In genomic region chr16:23679986-23680336, GRCh38 we compare ENCODE assay signal across 12 cellular contexts. TPM values are rescaled to one million over a fixed set of nuclear protein-coding genes. Genes with fewer than 3 reads are reported as not detected.
DNase-seq lines count a peak whose midpoint lies in the region; ATAC-seq and TF ChIP-seq lines count a peak whose summit lies in the region.
"Had no signal": no experiment of that assay in that cellular context is flagged by ENCODE, and none has a peak within 500 bp of the region (broad histone marks: within the 10 kb centered on the region; RNA-seq: fewer than 3 reads in every experiment).

No MANE protein-coding gene starts in this region.

- no peaks in the 10 kb centered on the region for H3K9me3 Mint-ChIP-seq in MCF 10A (ENCODE audit: unreplicated experiment)
- H3K9me3 Mint-ChIP-seq in stimulated activated naive CD8-positive, alpha-beta T cell treated with anti-CD3 and anti-CD28 coated beads, Interleukin-15, amount 100 ng/mL, for 72 hours, result no peaks in the 10 kb centered on the region

- no peaks in the 10 kb centered on the region for H3K9me3 ChIP-seq in breast epithelium
- H3K9me3 ChIP-seq in T-helper 17 cell (ENCODE audit: control insufficient read depth, low read length, poor library complexity, severe bottlenecking), result no peaks in the 10 kb centered on the region
- H3K9me3 ChIP-seq: mucosa of descending colon had no signal

- H3K4me1 ChIP-seq in breast epithelium, result no peaks in the 10 kb centered on the region

- H3K4me3 ChIP-seq in breast epithelium, result no peak overlapping the region
- H3K4me3 ChIP-seq in fibroblast of villous mesenchyme (ENCODE audit: low read depth, low read length), result peak overlapping the region; percentile 75
- H3K4me3 ChIP-seq: mucosa of descending colon had no signal

- H3K27me3 Mint-ChIP-seq in MCF 10A (ENCODE audit: insufficient read depth, unreplicated experiment), result no peaks in the 10 kb centered on the region
- no peaks in the 10 kb centered on the region for H3K27me3 Mint-ChIP-seq in T-helper 17 cell
- H3K27me3 Mint-ChIP-seq in stimulated activated naive CD8-positive, alpha-beta T cell treated with anti-CD3 and anti-CD28 coated beads, Interleukin-15, amount 100 ng/mL, for 72 hours, result no peaks in the 10 kb centered on the region

- no TSS peak for BruUV-seq in MCF 10A (replicated peaks; lab: Mats Ljungman, UMichigan)

- no peaks in the 10 kb centered on the region for H3K27me3 ChIP-seq in breast epithelium

- ATAC-seq in T-helper 17 cell (no peak), HG02970 (IDR thresholded peaks at IDR 0.05; ENCODE audit: low FRiP score, unreplicated experiment) (no peak)
- no peak for ATAC-seq in stimulated activated naive CD8-positive, alpha-beta T cell treated with anti-CD3 and anti-CD28 coated beads, Interleukin-15, amount 100 ng/mL, for 72 hours

- no peaks in the 10 kb centered on the region for H3K36me3 ChIP-seq in breast epithelium

- peak overlapping the region; percentile 87 for H3K4me3 Mint-ChIP-seq in MCF 10A (ENCODE audit: unreplicated experiment)
- H3K4me3 Mint-ChIP-seq in T-helper 17 cell, result peak overlapping the region; percentile 87
- H3K4me3 Mint-ChIP-seq in stimulated activated naive CD8-positive, alpha-beta T cell treated with anti-CD3 and anti-CD28 coated beads, Interleukin-15, amount 100 ng/mL, for 72 hours, result peak overlapping the region; percentile 95 to 97

- peaks cover 25% of the 10 kb centered on the region for H3K4me1 Mint-ChIP-seq in MCF 10A (ENCODE audit: insufficient read depth, unreplicated experiment)
- H3K4me1 Mint-ChIP-seq in T-helper 17 cell, result peaks cover 18% of the 10 kb centered on the region
- peaks cover 28% of the 10 kb centered on the region for H3K4me1 Mint-ChIP-seq in stimulated activated naive CD8-positive, alpha-beta T cell treated with anti-CD3 and anti-CD28 coated beads, Interleukin-15, amount 100 ng/mL, for 72 hours

- peak; percentile 26 for DNase-seq in MCF 10A (ENCODE audit: unreplicated experiment)
- no peak for DNase-seq in breast epithelium (ENCODE audit: low spot score in 2 of 2)
- DNase-seq in T-helper 17 cell, result no peak
- no peak for DNase-seq in fibroblast of villous mesenchyme (ENCODE audit: low read depth)
- no peak for DNase-seq in stimulated activated naive CD8-positive, alpha-beta T cell treated with anti-CD3 and anti-CD28 coated beads, Interleukin-15, amount 100 ng/mL, for 72 hours
- no peak for DNase-seq in NCI-H1436 (lab: John Stamatoyannopoulos, UW)
- DNase-seq in AG20443 (ENCODE audit: low spot score), result no peak

- TF ChIP-seq CTCF in MCF 10A (IDR thresholded peaks at IDR 0.05; ENCODE audit: unreplicated experiment), result no peak
- TF ChIP-seq CTCF in breast epithelium (IDR thresholded peaks at IDR 0.05), result no peak
- no peak for TF ChIP-seq CTCF in fibroblast of villous mesenchyme (IDR thresholded peaks at IDR 0.05; ENCODE audit: insufficient read depth, low read depth, low read length)

- CTCF ChIA-PET in MCF 10A (lab: Yijun Ruan, JAX), result interaction anchor here (0.5 to 4.2 kb wide), 10 partner anchors 10 to 835 kb away, joined by 3 to 32 read pairs (median 3); no protein-coding TSS in a partner anchor

- intact Hi-C loops in MCF 10A (cut with micrococcal nuclease), result loop anchor here (2.0 kb wide), 2 partner anchors 47 to 357 kb away; no protein-coding TSS in a partner anchor
- intact Hi-C loops in breast epithelium (cut with DNase I; ENCODE audit: low total_unique reads), result loop anchor here (5.0 kb wide), 1 partner anchor 1452 kb away; no protein-coding TSS in a partner anchor

- H3K27ac Mint-ChIP-seq in MCF 10A (ENCODE audit: low read depth, unreplicated experiment), result peak overlapping the region; percentile 85
- peak overlapping the region; percentile 43 for H3K27ac Mint-ChIP-seq in T-helper 17 cell
- H3K27ac Mint-ChIP-seq in stimulated activated naive CD8-positive, alpha-beta T cell treated with anti-CD3 and anti-CD28 coated beads, Interleukin-15, amount 100 ng/mL, for 72 hours, result no peak overlapping the region

- POLR2A ChIA-PET in MCF 10A (lab: Yijun Ruan, JAX), result interaction anchor here (0.6 to 2.7 kb wide), 7 partner anchors 12 to 1036 kb away, joined by 3 to 13 read pairs (median 3); partner anchors contain the start of genes DCTN5 and PALB2

- H3K27ac ChIP-seq in breast epithelium, result no peak overlapping the region
- H3K27ac ChIP-seq: coronary artery had no signal

- H3K36me3 Mint-ChIP-seq in MCF 10A (ENCODE audit: insufficient read depth, unreplicated experiment) (peaks cover 14% of the 10 kb centered on the region), T-helper 17 cell (ENCODE audit: low read depth) (peaks cover 2% of the 10 kb centered on the region)

- TF ChIP-seq POLR2A in breast epithelium (IDR thresholded peaks at IDR 0.05), result no peak

RNA-seq across cellular contexts. Expression of gene PLK1, which starts 1.3 kb away (rescaled TPM):
- total RNA-seq in MCF 10A (2022) (50.7 and 74.8 TPM in 2 replicates), breast epithelium (1 to 10 TPM in 2 of 3 donors, under 1 TPM in 1; 0.66 to 4.3 (median 1.3) TPM), T-helper 17 cell (1 to 10 TPM in 1 of 2 donors, under 1 TPM in 1; 0.60 to 1.7 TPM), fibroblast of villous mesenchyme (12.6 and 24.6 TPM in 2 replicates)

RNA-seq across cellular contexts. Expression of gene ERN2, which starts 33.1 kb away (rescaled TPM):
- total RNA-seq in MCF 10A (2022), result not detected in 2 replicates
- total RNA-seq in breast epithelium, result under 1 TPM in 1 of 3 donors, not detected in 2; 0.33 TPM
- total RNA-seq in T-helper 17 cell, result not detected
- total RNA-seq in fibroblast of villous mesenchyme, result 0.43 TPM in 1 of 2 replicates, not detected in the other
- total RNA-seq: LHCN-M2; T-helper 1 cell treated with Interleukin-12 subunit alpha and Interleukin-12 subunit beta and Interleukin-4 antibody, amounts not matched to agents 30 ng/mL and 1 ng/mL, for 36 hours had no signal

RNA-seq across cellular contexts. Expression of gene DCTN5, which starts 38.7 kb away (rescaled TPM):
- total RNA-seq in MCF 10A (2022), result 66.6 and 84.8 TPM in 2 replicates
- 10 to 100 TPM; 29.5 to 41.8 (median 41.3) TPM for total RNA-seq in breast epithelium
- total RNA-seq in T-helper 17 cell, result 10 to 100 TPM; 44.5 to 65.0 TPM
- 31.9 and 47.1 TPM in 2 replicates for total RNA-seq in fibroblast of villous mesenchyme

RNA-seq across cellular contexts. Expression of gene PALB2, which starts 38.9 kb away (rescaled TPM):
- total RNA-seq in MCF 10A (2022), result 13.7 and 20.8 TPM in 2 replicates
- total RNA-seq in breast epithelium, result 10 to 100 TPM; 10.4 to 18.6 (median 10.5) TPM
- total RNA-seq in T-helper 17 cell, result 1 to 10 TPM; 8.2 to 8.7 TPM
- total RNA-seq in fibroblast of villous mesenchyme, result 18.0 and 22.0 TPM in 2 replicates

Comparison
In these comparisons a context has a peak if more than half of its experiments do, and no peak if none do; other contexts are left out.
1. H3K27ac Mint-ChIP-seq: peak in MCF 10A (single experiment) and T-helper 17 cell (single experiment); none in stimulated activated naive CD8-positive, alpha-beta T cell treated with anti-CD3 and anti-CD28 coated beads, Interleukin-15, amount 100 ng/mL, for 72 hours (0 of 2).
2. Peak in every context shown above with its lines, with median percentiles within 50 percentile points of each other: H3K4me3 Mint-ChIP-seq.